ENCODE assay signal across 9 cellular contexts in the genomic region with DNA sequence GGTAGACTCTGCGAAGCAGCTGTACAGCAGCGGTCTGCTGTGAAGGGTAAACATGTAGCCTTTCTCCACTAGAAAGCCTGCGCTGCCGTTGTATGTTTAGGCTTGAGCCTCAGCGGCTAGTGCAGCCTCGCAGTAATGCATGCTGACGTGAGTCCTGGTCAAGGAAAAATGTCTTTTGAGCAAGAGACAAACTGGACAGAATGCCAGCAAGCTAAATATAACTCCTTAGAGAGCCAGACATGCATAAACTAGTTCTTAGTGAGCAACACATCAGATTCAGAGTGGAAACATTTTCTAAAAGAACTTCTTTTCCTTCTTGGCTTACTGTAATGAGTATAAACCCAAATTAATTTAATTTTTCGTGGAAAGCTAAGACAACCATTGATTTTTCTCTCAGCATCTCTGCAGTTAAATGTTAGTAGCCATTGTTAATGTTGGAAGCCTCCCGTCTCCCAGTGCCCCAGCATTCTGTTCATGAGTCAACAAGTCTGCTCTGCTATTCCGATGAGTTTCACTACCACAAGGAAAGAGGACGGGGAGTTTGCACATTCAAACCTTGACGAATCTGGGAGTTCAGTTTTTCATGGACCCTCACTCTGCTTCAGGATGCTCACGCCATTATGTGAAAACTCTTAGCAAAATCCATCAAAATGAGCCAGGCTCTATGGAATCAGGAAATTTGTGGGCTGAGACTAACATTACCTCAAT. TPM values are rescaled to one million over a fixed set of nuclear protein-coding genes. Genes with fewer than 3 reads are reported as not detected.
A peak's percentile ranks its signal among the peaks of the same experiment; 100 is the strongest.
DNase-seq lines count a peak whose midpoint lies in the region; ATAC-seq and TF ChIP-seq lines count a peak whose summit lies in the region.
"Had no signal": no experiment of that assay in that cellular context is flagged by ENCODE, and none has a peak within 500 bp of the region (broad histone marks: within the 10 kb centered on the region; RNA-seq: fewer than 3 reads in every experiment).

No MANE protein-coding gene starts in this region.

- BruUV-seq in Calu3 (replicated peaks; lab: Mats Ljungman, UMichigan), result no TSS peak

- WGBS in heart right ventricle, 2 donors, result 15 to 19% methylated on average over 13 of the region's 13 CpGs

- no peak for TF ChIP-seq CTCF in astrocyte of the spinal cord (IDR thresholded peaks at IDR 0.05; ENCODE audit: low read depth, low read length)
- no peak for TF ChIP-seq CTCF in heart right ventricle (IDR thresholded peaks at IDR 0.05)
- TF ChIP-seq CTCF in Calu3 (IDR thresholded peaks at IDR 0.05; ENCODE audit: unreplicated experiment), result no peak
- TF ChIP-seq CTCF in GM10266 (IDR thresholded peaks at IDR 0.05; ENCODE audit: control insufficient read depth, insufficient read depth, low read depth, missing control alignments), result no peak

- H3K27ac ChIP-seq in heart right ventricle (peak overlapping the region; percentile 78 to 95 (median 84)), rectal smooth muscle tissue (ENCODE audit: low read depth, low read length) (peak overlapping the region; percentile 94)

- no peak overlapping the region for H3K27ac Mint-ChIP-seq in activated CD4-positive, alpha-beta T cell treated with anti-CD3 and anti-CD28 coated beads, Interleukin-2, amount 10 ng/mL, durations not matched to agents 24 days and 14 days
- H3K27ac Mint-ChIP-seq in Calu3 (ENCODE audit: unreplicated experiment), result no peak overlapping the region

- in situ Hi-C loops in astrocyte of the spinal cord (cut with HindIII; ENCODE audit: low sequenced_read_pairs), result no loop called here

- H3K36me3 ChIP-seq in heart right ventricle (no peaks in the 10 kb centered on the region), rectal smooth muscle tissue (ENCODE audit: control insufficient read depth, insufficient read depth, low read length) (no peaks in the 10 kb centered on the region)

- H3K27me3 ChIP-seq in heart right ventricle (peaks cover 0 to 11% (median 0%) of the 10 kb centered on the region in 7 donors), rectal smooth muscle tissue (ENCODE audit: control insufficient read depth, insufficient read depth, low read length) (no peaks in the 10 kb centered on the region)

- H3K4me1 ChIP-seq in heart right ventricle, result peaks cover 5 to 74% (median 55%) of the 10 kb centered on the region in 9 donors
- H3K4me1 ChIP-seq in rectal smooth muscle tissue (ENCODE audit: control insufficient read depth, insufficient read depth, low read length), result peaks cover 38% of the 10 kb centered on the region

- no peaks in the 10 kb centered on the region for H3K9me3 ChIP-seq in heart right ventricle

- intact Hi-C loops in heart right ventricle (cut with DNase I) (loop anchor here in 4 of 10 donors (1.0 to 5.0 kb wide), 4 partner anchors 48 to 68 kb away; partner anchors contain the start of gene JAM3 (in 2 of the 4)), Calu3 (cut with micrococcal nuclease; ENCODE audit: unreplicated experiment) (no loop called here)
- intact Hi-C loops in activated CD4-positive, alpha-beta T cell treated with anti-CD3 and anti-CD28 coated beads, Interleukin-2, amount 10 ng/mL, durations not matched to agents 24 days and 14 days (cut with micrococcal nuclease), result no loop called here

- peak overlapping the region; percentile 1 for H3K4me3 ChIP-seq in astrocyte of the spinal cord (ENCODE audit: low read depth, low read length)
- peak overlapping the region in 8 of 10 donors; percentile 1 to 46 (median 30) for H3K4me3 ChIP-seq in heart right ventricle
- peak overlapping the region; percentile 58 for H3K4me3 ChIP-seq in rectal smooth muscle tissue (ENCODE audit: low read length)

- DNase-seq in ELR (ENCODE audit: low read depth), result peak; percentile 80
- peak; percentile 94 for DNase-seq in astrocyte of the spinal cord (ENCODE audit: low read depth, low spot score)
- DNase-seq in heart right ventricle, result peak; percentile 39 to 74
- DNase-seq in activated CD4-positive, alpha-beta T cell treated with anti-CD3 and anti-CD28 coated beads, Interleukin-2, amount 10 ng/mL, durations not matched to agents 24 days and 14 days, result no peak
- no peak for DNase-seq in ecto neural progenitor cell (ENCODE audit: low spot score)
- no peak for DNase-seq in Calu3
- no peak for DNase-seq in GM10266 (ENCODE audit: extremely low spot score)
- DNase-seq: kidney glomerular epithelial cell had no signal

- no peak overlapping the region for H3K9ac ChIP-seq in rectal smooth muscle tissue (ENCODE audit: low read length)

- peak; percentile 66 to 86 (median 81) for ATAC-seq in heart right ventricle

- no peaks in the 10 kb centered on the region for H3K9me3 Mint-ChIP-seq in activated CD4-positive, alpha-beta T cell treated with anti-CD3 and anti-CD28 coated beads, Interleukin-2, amount 10 ng/mL, durations not matched to agents 24 days and 14 days
- no peaks in the 10 kb centered on the region for H3K9me3 Mint-ChIP-seq in Calu3 (ENCODE audit: low read depth, unreplicated experiment)

- H3K4me3 Mint-ChIP-seq in activated CD4-positive, alpha-beta T cell treated with anti-CD3 and anti-CD28 coated beads, Interleukin-2, amount 10 ng/mL, durations not matched to agents 24 days and 14 days, result no peak overlapping the region
- H3K4me3 Mint-ChIP-seq in Calu3 (ENCODE audit: low read depth, unreplicated experiment), result no peak overlapping the region

- peaks cover 4% of the 10 kb centered on the region for H3K4me1 Mint-ChIP-seq in activated CD4-positive, alpha-beta T cell treated with anti-CD3 and anti-CD28 coated beads, Interleukin-2, amount 10 ng/mL, durations not matched to agents 24 days and 14 days
- no peaks in the 10 kb centered on the region for H3K4me1 Mint-ChIP-seq in Calu3 (ENCODE audit: low read depth, unreplicated experiment)

- CTCF ChIA-PET in Calu3 (lab: Charles Lee), result no interaction called here

- H3K27me3 Mint-ChIP-seq in activated CD4-positive, alpha-beta T cell treated with anti-CD3 and anti-CD28 coated beads, Interleukin-2, amount 10 ng/mL, durations not matched to agents 24 days and 14 days, result peaks cover 33% of the 10 kb centered on the region
- peaks cover 57% of the 10 kb centered on the region for H3K27me3 Mint-ChIP-seq in Calu3 (ENCODE audit: unreplicated experiment)

- H3K36me3 Mint-ChIP-seq in activated CD4-positive, alpha-beta T cell treated with anti-CD3 and anti-CD28 coated beads, Interleukin-2, amount 10 ng/mL, durations not matched to agents 24 days and 14 days (ENCODE audit: low read depth), result peaks cover 2% of the 10 kb centered on the region
- H3K36me3 Mint-ChIP-seq in Calu3 (ENCODE audit: insufficient read depth, unreplicated experiment), result no peaks in the 10 kb centered on the region

RNA-seq across cellular contexts. Expression of gene JAM3, which starts 51.4 kb away (rescaled TPM):
- total RNA-seq in heart right ventricle (10 to 100 TPM; 20.4 to 55.4 (median 34.9) TPM), Calu3 (2022) (0.22 TPM in 1 of 2 replicates, not detected in the other)
- 10 to 100 TPM; 12.7 to 14.2 TPM for polyA plus RNA-seq in heart right ventricle
- total RNA-seq in activated CD4-positive, alpha-beta T cell treated with anti-CD3 and anti-CD28 coated beads, Interleukin-2, amount 10 ng/mL, durations not matched to agents 24 days and 14 days, result 4.7 and 5.0 TPM in 2 replicates

Comparison
In these comparisons a context has a peak if more than half of its experiments do, and no peak if none do; other contexts are left out.
1. DNase-seq: peak in ELR (single experiment), astrocyte of the spinal cord (single experiment) and heart right ventricle (2 of 2); none in activated CD4-positive, alpha-beta T cell treated with anti-CD3 and anti-CD28 coated beads, Interleukin-2, amount 10 ng/mL, durations not matched to agents 24 days and 14 days (single experiment), ecto neural progenitor cell (single experiment), Calu3 (single experiment) and GM10266 (single experiment).
2. H3K4me3 ChIP-seq: peak in every context shown above with its lines; median percentile 58 in rectal smooth muscle tissue; 30 in heart right ventricle; 1 in astrocyte of the spinal cord.